8 cellular contexts compared by ENCODE assay signal in the genomic region with DNA sequence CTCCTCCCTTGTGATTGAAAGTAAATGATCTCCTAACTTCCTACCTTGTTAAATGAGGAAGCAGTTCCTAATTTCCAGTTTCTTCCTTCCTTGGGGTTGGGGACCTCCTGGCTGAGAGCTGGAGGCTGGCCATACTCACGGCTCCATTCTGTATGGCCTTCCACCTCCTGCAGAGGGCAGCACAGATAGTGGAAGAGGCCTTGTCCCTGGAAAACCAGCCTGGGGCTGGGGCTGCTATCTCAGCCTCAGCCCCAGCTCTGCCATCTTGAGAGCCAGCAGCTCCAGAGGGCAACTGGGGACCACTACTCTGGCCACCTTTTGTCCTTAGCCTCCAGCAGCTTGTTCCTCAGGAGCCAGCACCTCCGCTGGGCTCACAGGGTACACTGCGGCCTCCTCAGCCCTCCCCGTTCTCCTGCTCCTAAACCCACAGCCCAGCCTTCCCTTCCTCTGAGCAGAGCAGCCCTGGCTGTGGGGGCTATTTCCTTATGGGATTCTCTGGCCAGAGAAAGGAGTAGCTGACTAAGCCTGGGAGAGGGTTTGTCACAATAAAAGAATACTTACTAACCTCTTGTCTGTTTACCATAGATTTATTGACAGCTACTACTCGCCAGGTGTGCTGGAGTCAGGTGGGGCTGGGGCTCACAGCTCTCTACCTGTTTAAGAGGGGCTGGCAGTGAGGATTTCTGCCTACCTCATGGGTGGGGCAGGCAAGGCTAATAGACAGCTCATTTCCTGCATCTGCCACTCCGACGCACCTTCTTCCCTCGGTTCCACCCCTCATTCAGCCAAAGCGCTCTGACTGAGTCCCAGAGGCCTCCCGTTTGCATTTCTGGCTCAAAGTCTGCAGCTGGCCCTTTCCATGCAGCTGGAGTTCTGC. TPM values are rescaled to one million over a fixed set of nuclear protein-coding genes. Genes with fewer than 3 reads are reported as not detected.
DNase-seq lines count a peak whose midpoint lies in the region; ATAC-seq and TF ChIP-seq lines count a peak whose summit lies in the region.

No MANE protein-coding gene starts in this region.

- TF ChIP-seq CTCF in astrocyte of the spinal cord (IDR thresholded peaks at IDR 0.05; ENCODE audit: low read depth, low read length) = peak; percentile 91
- peak; percentile 48 to 86 (median 77) for TF ChIP-seq CTCF in spleen (IDR thresholded peaks at IDR 0.05 in 8 of 11, conservative IDR thresholded peaks at IDR 0.05 in 3 of 11)

- peaks cover 0 to 77% (median 27%) of the 10 kb centered on the region in 6 donors for H3K36me3 ChIP-seq in spleen

- no peak for TF ChIP-seq POLR2A in spleen (IDR thresholded peaks at IDR 0.05)

- no peaks in the 10 kb centered on the region for H3K9me3 ChIP-seq in spleen

- in situ Hi-C loops in astrocyte of the spinal cord (cut with HindIII; ENCODE audit: low sequenced_read_pairs) = no loop called here

- intact Hi-C loops in spleen (cut with DNase I; ENCODE audit: low total_unique reads) = no loop called here

- H3K27ac ChIP-seq in spleen = peak overlapping the region in 5 of 8 donors; percentile 29 to 67 (median 42)

- 69 to 78% (median 71%) methylated on average over 10 of the region's 10 CpGs for WGBS in spleen, 5 donors

- no peak overlapping the region for H3K4me3 ChIP-seq in astrocyte of the spinal cord (ENCODE audit: low read depth, low read length)
- H3K4me3 ChIP-seq in spleen = no peak overlapping the region

- no peak for ATAC-seq in HG03378 (IDR thresholded peaks at IDR 0.05; ENCODE audit: unreplicated experiment)

- DNase-seq in NCI-H748 (lab: John Stamatoyannopoulos, UW; ENCODE audit: unreplicated experiment) (peak; percentile 56), NCI-H748 treated with DMSO at 0.1 percent for 48 hours (lab: John Stamatoyannopoulos, UW) (no peak), NCI-H187 (lab: John Stamatoyannopoulos, UW) (peak; percentile 56 to 64), T-helper 9 cell (peak; percentile 45), astrocyte of the spinal cord (ENCODE audit: low read depth, low spot score) (peak; percentile 56), hypothalamus (lab: John Stamatoyannopoulos, UW) (peak in 32 of 51 donors; percentile 1 to 62 (median 30)), spleen (no peak)

- no peaks in the 10 kb centered on the region for H3K27me3 ChIP-seq in spleen (replicated peaks in 1 of 7)

- H3K4me1 ChIP-seq in spleen = peaks cover 8 to 42% (median 30%) of the 10 kb centered on the region in 6 donors

RNA-seq across cellular contexts. Expression of a gene that starts 6.3 kb away (rescaled TPM):
- 10 to 100 TPM; 18.4 to 30.2 (median 27.2) TPM for total RNA-seq in spleen
- 10 to 100 TPM in 2 of 3 donors, 1 to 10 TPM in 1; 7.7 to 14.9 (median 11.1) TPM for polyA plus RNA-seq in spleen

RNA-seq across cellular contexts. Expression of a gene that starts 6.3 kb away (rescaled TPM):
- total RNA-seq in spleen = 100 to 1,000 TPM in 6 of 7 donors, 10 to 100 TPM in 1; 94.5 to 122 (median 104) TPM
- polyA plus RNA-seq in spleen = 100 to 1,000 TPM; 144 to 182 (median 155) TPM

RNA-seq across cellular contexts. Expression of a gene that starts 7.0 kb away (rescaled TPM):
- not detected for total RNA-seq in spleen
- polyA plus RNA-seq in spleen = under 1 TPM in 1 of 3 donors, not detected in 2; 0.03 TPM

RNA-seq across cellular contexts. Expression of a gene that starts 10.4 kb away (rescaled TPM):
- total RNA-seq in spleen = 1 to 10 TPM; 1.2 to 2.4 (median 1.5) TPM
- 1 to 10 TPM; 1.6 to 2.4 (median 2.1) TPM for polyA plus RNA-seq in spleen

RNA-seq across cellular contexts. Expression of a gene that starts 15.5 kb away (rescaled TPM):
- 1 to 10 TPM; 3.9 to 8.2 (median 5.1) TPM for total RNA-seq in spleen
- 10 to 100 TPM; 13.1 to 22.4 (median 13.5) TPM for polyA plus RNA-seq in spleen

Comparison
In these comparisons a context has a peak if more than half of its experiments do, and no peak if none do; other contexts are left out.
1. DNase-seq: peak in NCI-H748 (single experiment), NCI-H187 (2 of 2), T-helper 9 cell (single experiment), astrocyte of the spinal cord (single experiment) and hypothalamus (32 of 51); none in NCI-H748 treated with DMSO at 0.1 percent for 48 hours (single experiment) and spleen (single experiment).